8 cellular contexts compared by ENCODE assay signal in genomic region chr11:107857550-107858216, GRCh38. TPM values are rescaled to one million over a fixed set of nuclear protein-coding genes. Genes with fewer than 3 reads are reported as not detected.
DNase-seq lines count a peak whose midpoint lies in the region; ATAC-seq and TF ChIP-seq lines count a peak whose summit lies in the region.

No MANE protein-coding gene starts in this region.

- CTCF ChIA-PET in AG04449 (lab: Yijun Ruan, JAX), result no interaction called here

- H3K9me3 ChIP-seq in SJSA1 (replicated peaks) (no peaks in the 10 kb centered on the region), trophoblast cell (ENCODE audit: insufficient read depth, low read depth, low read length) (no peaks in the 10 kb centered on the region)

- TF ChIP-seq CTCF in AG04449 (IDR thresholded peaks at IDR 0.05; ENCODE audit: insufficient read depth, low read length, missing control alignments), result no peak
- TF ChIP-seq CTCF in fibroblast of mammary gland (conservative IDR thresholded peaks at IDR 0.05; ENCODE audit: control insufficient read depth, insufficient read depth, low read depth, low read length), result no peak

- H3K14ac ChIP-seq in trophoblast cell (ENCODE audit: low read length), result peak overlapping the region; percentile 94

- POLR2A ChIA-PET in AG04449 (lab: Yijun Ruan, JAX), result no interaction called here

- peaks cover 13% of the 10 kb centered on the region for H3K79me1 ChIP-seq in trophoblast cell (ENCODE audit: low read length)

- DNase-seq in AG04449 (ENCODE audit: low read depth, low spot score) (no peak), SJSA1 (ENCODE audit: low read depth in 1 of 2, low spot score in 2 of 2) (peak in 1 of 2 experiments; percentile 8), fibroblast of mammary gland (ENCODE audit: low read depth) (peak; percentile 33), trophoblast cell (peak in 1 of 2 donors; percentile 17), dedifferentiated amniotic fluid mesenchymal stem cell (ENCODE audit: extremely low spot score) (no peak), SKM-1 treated with dmso at 0.1 percent for 144 hours (lab: John Stamatoyannopoulos, UW; ENCODE audit: unreplicated experiment) (no peak)
- DNase-seq in effector CD4-positive, alpha-beta T cell, result no peak

- peak overlapping the region; percentile 73 for H4K8ac ChIP-seq in trophoblast cell (ENCODE audit: low read depth, low read length)

- H3K27me3 ChIP-seq in SJSA1 (replicated peaks) (no peaks in the 10 kb centered on the region), trophoblast cell (ENCODE audit: insufficient read depth, low read length) (no peaks in the 10 kb centered on the region)

- H3K23ac ChIP-seq in trophoblast cell (ENCODE audit: low read length), result no peak overlapping the region

- peak overlapping the region; percentile 61 for H2BK120ac ChIP-seq in trophoblast cell (ENCODE audit: insufficient read depth, low read length, poor library complexity)

- H4K91ac ChIP-seq in trophoblast cell (ENCODE audit: low read depth, low read length), result peak overlapping the region; percentile 96

- H2AFZ ChIP-seq in trophoblast cell (ENCODE audit: insufficient read depth, low read length, poor library complexity), result peak overlapping the region; percentile 87

- no peak overlapping the region for H2AK5ac ChIP-seq in trophoblast cell (ENCODE audit: low read length)

- peaks cover 19% of the 10 kb centered on the region for H3K79me2 ChIP-seq in trophoblast cell (ENCODE audit: control insufficient read depth, insufficient read depth, low read length, poor library complexity)

- H3K4me2 ChIP-seq in trophoblast cell (ENCODE audit: low read length), result peak overlapping the region; percentile 73

- H3K4me1 ChIP-seq in SJSA1 (replicated peaks) (no peaks in the 10 kb centered on the region), trophoblast cell (ENCODE audit: control insufficient read depth in 1 of 2, insufficient read depth in 2 of 2, low read length in 2 of 2) (peaks cover 2% of the 10 kb centered on the region in 2 experiments)

- H2BK12ac ChIP-seq in trophoblast cell (ENCODE audit: low read length), result no peak overlapping the region

- ATAC-seq in GM21515 (IDR thresholded peaks at IDR 0.05; ENCODE audit: unreplicated experiment), result peak; percentile 2

- H3K4ac ChIP-seq in trophoblast cell (ENCODE audit: low read depth, low read length), result peak overlapping the region; percentile 96

- no peaks in the 10 kb centered on the region for H3K36me3 ChIP-seq in SJSA1
- no peaks in the 10 kb centered on the region for H3K36me3 ChIP-seq in trophoblast cell (ENCODE audit: control insufficient read depth in 1 of 2, insufficient read depth in 2 of 2, low read length in 2 of 2)

- H3K18ac ChIP-seq in trophoblast cell (ENCODE audit: low read length), result peak overlapping the region; percentile 80

- peak overlapping the region; percentile 58 for H2BK5ac ChIP-seq in trophoblast cell (ENCODE audit: low read depth, low read length, poor library complexity)

- peak overlapping the region; percentile 64 for H3K4me3 ChIP-seq in AG04449 (ENCODE audit: low read depth, low read length)
- peak overlapping the region; percentile 64 for H3K4me3 ChIP-seq in SJSA1
- peak overlapping the region; percentile 86 for H3K4me3 ChIP-seq in fibroblast of mammary gland (ENCODE audit: control insufficient read depth, low read depth, low read length)
- peak overlapping the region; percentile 94 for H3K4me3 ChIP-seq in trophoblast cell (ENCODE audit: low read depth, low read length)

- H3K27ac ChIP-seq in SJSA1 (no peak overlapping the region), trophoblast cell (ENCODE audit: low read depth, low read length) (peak overlapping the region; percentile 86)

- peak overlapping the region; percentile 65 for H4K12ac ChIP-seq in trophoblast cell (ENCODE audit: low read depth, low read length)

- WGBS in trophoblast cell (ENCODE audit: extremely low coverage, insufficient coverage, insufficient read length), result no CpG with 5 or more reads among the region's 16 CpGs

- H3K9ac ChIP-seq in trophoblast cell (ENCODE audit: low read length), result peak overlapping the region; percentile 91

RNA-seq across cellular contexts. Expression of gene SLC35F2, which starts 0.9 kb away (rescaled TPM):
- 7.9 and 10.7 TPM in 2 replicates for total RNA-seq in SJSA1 (2014; rRNA removed; shearing (Covaris generic))
- 57.7 and 60.4 TPM in 2 replicates for polyA plus RNA-seq in trophoblast cell (2013)
